In genomic region chr2:206257345-206257744, GRCh38 we compare ENCODE assay signal across 15 cellular contexts. TPM values are rescaled to one million over a fixed set of nuclear protein-coding genes. Genes with fewer than 3 reads are reported as not detected.
DNase-seq lines count a peak whose midpoint lies in the region; ATAC-seq and TF ChIP-seq lines count a peak whose summit lies in the region.
"Had no signal": no experiment of that assay in that cellular context is flagged by ENCODE, and none has a peak within 500 bp of the region (broad histone marks: within the 10 kb centered on the region; RNA-seq: fewer than 3 reads in every experiment).

No MANE protein-coding gene starts in this region.

- H4K12ac ChIP-seq in trophoblast cell (ENCODE audit: low read depth, low read length), result no peak overlapping the region

- H3K36me3 ChIP-seq in IMR-90 (ENCODE audit: control insufficient read depth, insufficient read depth, low read length) (no peaks in the 10 kb centered on the region), OCI-LY7 (ENCODE audit: insufficient read depth, low read length) (no peaks in the 10 kb centered on the region), esophagus muscularis mucosa (no peaks in the 10 kb centered on the region), trophoblast cell (ENCODE audit: control insufficient read depth in 1 of 2, insufficient read depth in 2 of 2, low read length in 2 of 2) (no peaks in the 10 kb centered on the region), SK-N-SH (replicated peaks in 1 of 2; ENCODE audit: control insufficient read depth in 1 of 2, insufficient read depth in 2 of 2, low read length in 1 of 2) (no peaks in the 10 kb centered on the region)
- H3K36me3 ChIP-seq: HAP-1 had no signal

- H2AK9ac ChIP-seq in IMR-90 (replicated peaks; ENCODE audit: low read depth, low read length, poor library complexity), result no peak overlapping the region

- no peak overlapping the region for H2BK120ac ChIP-seq in IMR-90 (ENCODE audit: low read depth, low read length)
- H2BK120ac ChIP-seq in trophoblast cell (ENCODE audit: insufficient read depth, low read length, poor library complexity), result no peak overlapping the region

- H3K14ac ChIP-seq in IMR-90 (replicated peaks; ENCODE audit: low read depth, low read length) (no peak overlapping the region), trophoblast cell (ENCODE audit: low read length) (no peak overlapping the region)

- H2BK20ac ChIP-seq in IMR-90 (ENCODE audit: low read depth, low read length), result no peak overlapping the region

- H3K9me3 ChIP-seq in IMR-90 (ENCODE audit: control insufficient read depth, insufficient read depth, low read length) (no peaks in the 10 kb centered on the region), OCI-LY7 (ENCODE audit: low read length) (no peaks in the 10 kb centered on the region), esophagus muscularis mucosa (no peaks in the 10 kb centered on the region), trophoblast cell (ENCODE audit: insufficient read depth, low read depth, low read length) (peaks cover 3% of the 10 kb centered on the region), SK-N-SH (no peaks in the 10 kb centered on the region)
- H3K9me3 ChIP-seq: HAP-1 had no signal

- H3K27ac ChIP-seq in IMR-90 (ENCODE audit: insufficient read depth, low read length) (no peak overlapping the region), OCI-LY7 (ENCODE audit: low read depth, low read length, poor library complexity, severe bottlenecking) (no peak overlapping the region), esophagus muscularis mucosa (replicated peaks in 1 of 4) (no peak overlapping the region), trophoblast cell (ENCODE audit: low read depth, low read length) (no peak overlapping the region), SK-N-SH (ENCODE audit: low read depth in 2 of 2, low read length in 1 of 2) (no peak overlapping the region)
- H3K27ac ChIP-seq: A549 had no signal

- H3K9me2 ChIP-seq in OCI-LY7 (ENCODE audit: insufficient read depth, low read length), result no peaks in the 10 kb centered on the region
- no peaks in the 10 kb centered on the region for H3K9me2 ChIP-seq in SK-N-SH

- TF ChIP-seq CTCF in IMR-90 (conservative IDR thresholded peaks at IDR 0.05; ENCODE audit: low read depth, low read length) (no peak), OCI-LY7 (conservative IDR thresholded peaks at IDR 0.05; ENCODE audit: low read length) (no peak), esophagus muscularis mucosa (IDR thresholded peaks at IDR 0.05) (no peak), SK-N-SH (IDR thresholded peaks at IDR 0.05) (no peak)

- H4K91ac ChIP-seq in IMR-90 (ENCODE audit: insufficient read depth, low read depth, low read length) (no peak overlapping the region), trophoblast cell (ENCODE audit: low read depth, low read length) (no peak overlapping the region)

- H3K4me1 ChIP-seq in IMR-90 (ENCODE audit: control insufficient read depth, insufficient read depth, low read length) (no peaks in the 10 kb centered on the region), OCI-LY7 (ENCODE audit: insufficient read depth, low read length, poor library complexity, severe bottlenecking) (peaks cover 19% of the 10 kb centered on the region), esophagus muscularis mucosa (no peaks in the 10 kb centered on the region), trophoblast cell (ENCODE audit: control insufficient read depth in 1 of 2, insufficient read depth in 2 of 2, low read length in 2 of 2) (no peaks in the 10 kb centered on the region), SK-N-SH (ENCODE audit: control insufficient read depth in 1 of 2, insufficient read depth in 2 of 2, low read depth in 1 of 2, low read length in 1 of 2) (no peaks in the 10 kb centered on the region; a peak in 1 of 4 replicates)
- H3K4me1 ChIP-seq: A549 had no signal

- H3K56ac ChIP-seq in IMR-90 (ENCODE audit: extremely low read depth, insufficient read depth, low read length), result no peak overlapping the region

- H2AK5ac ChIP-seq in IMR-90 (ENCODE audit: low read depth, low read length), result no peak overlapping the region
- no peak overlapping the region for H2AK5ac ChIP-seq in trophoblast cell (ENCODE audit: low read length)

- H2BK5ac ChIP-seq in IMR-90 (ENCODE audit: low read depth, low read length, poor library complexity, severe bottlenecking) (no peak overlapping the region), trophoblast cell (ENCODE audit: low read depth, low read length, poor library complexity) (no peak overlapping the region)

- DNase-seq in IMR-90 (no peak), OCI-LY7 (ENCODE audit: low spot score) (no peak), esophagus muscularis mucosa (ENCODE audit: extremely low spot score) (peak; percentile 62), trophoblast cell (no peak), AG20443 (ENCODE audit: low spot score) (no peak), T1000 (lab: John Stamatoyannopoulos, UW) (no peak), SK-N-SH (no peak)
- DNase-seq: CD8-positive, alpha-beta T cell; COR-L47; DMS153; DMS79 treated with DMSO at 0.1 percent for 48 hours; EL; GOT3 had no signal

- H3K79me2 ChIP-seq in OCI-LY7 (ENCODE audit: insufficient read depth, low read depth, low read length), result no peaks in the 10 kb centered on the region
- no peaks in the 10 kb centered on the region for H3K79me2 ChIP-seq in trophoblast cell (ENCODE audit: control insufficient read depth, insufficient read depth, low read length, poor library complexity)
- H3K79me2 ChIP-seq in SK-N-SH (ENCODE audit: insufficient read depth), result no peaks in the 10 kb centered on the region

- no peak for ATAC-seq in IMR-90 (ENCODE audit: low read depth)
- ATAC-seq: CD8-positive, alpha-beta T cell had no signal

- peak overlapping the region; percentile 45 for H2AFZ ChIP-seq in IMR-90 (replicated peaks; ENCODE audit: low read length, poor library complexity)
- H2AFZ ChIP-seq in OCI-LY7 (ENCODE audit: low read length), result peak overlapping the region; percentile 18; the same call in 1 of the 2 replicates
- H2AFZ ChIP-seq in trophoblast cell (ENCODE audit: insufficient read depth, low read length, poor library complexity), result no peak overlapping the region
- no peak overlapping the region for H2AFZ ChIP-seq in SK-N-SH (ENCODE audit: low read depth)

- H4K20me1 ChIP-seq in IMR-90 (ENCODE audit: insufficient read depth, low read length), result no peaks in the 10 kb centered on the region
- no peaks in the 10 kb centered on the region for H4K20me1 ChIP-seq in OCI-LY7 (ENCODE audit: insufficient read depth, low read length)
- no peaks in the 10 kb centered on the region for H4K20me1 ChIP-seq in SK-N-SH (ENCODE audit: insufficient read depth)

- no peaks in the 10 kb centered on the region for H3K9me1 ChIP-seq in IMR-90 (ENCODE audit: insufficient read depth, low read length)

- H3K9ac ChIP-seq in IMR-90 (ENCODE audit: low read depth, low read length), result no peak overlapping the region
- no peak overlapping the region for H3K9ac ChIP-seq in trophoblast cell (ENCODE audit: low read length)
- no peak overlapping the region for H3K9ac ChIP-seq in SK-N-SH

- H3K4ac ChIP-seq in IMR-90 (ENCODE audit: low read depth, low read length), result no peak overlapping the region
- no peak overlapping the region for H3K4ac ChIP-seq in trophoblast cell (ENCODE audit: low read depth, low read length)

- no peak overlapping the region for H3K4me3 ChIP-seq in IMR-90 (ENCODE audit: insufficient read depth, low read depth, low read length)
- H3K4me3 ChIP-seq in OCI-LY7 (ENCODE audit: low read depth, low read length, poor library complexity, severe bottlenecking), result no peak overlapping the region
- no peak overlapping the region for H3K4me3 ChIP-seq in esophagus muscularis mucosa
- peak overlapping the region; percentile 4 for H3K4me3 ChIP-seq in trophoblast cell (ENCODE audit: low read depth, low read length)
- H3K4me3 ChIP-seq in SK-N-SH (ENCODE audit: low read depth in 2 of 2, low read length in 1 of 2), result no peak overlapping the region
- H3K4me3 ChIP-seq: A549, HAP-1 had no signal

- no peak overlapping the region for H4K5ac ChIP-seq in IMR-90 (ENCODE audit: low read depth, low read length)

- no peak overlapping the region for H2BK12ac ChIP-seq in trophoblast cell (ENCODE audit: low read length)

- no peak for TF ChIP-seq RAD21 in IMR-90 (IDR thresholded peaks at IDR 0.05; ENCODE audit: low read length)
- TF ChIP-seq RAD21 in SK-N-SH (IDR thresholded peaks at IDR 0.05; ENCODE audit: low read length), result no peak

- H3K23ac ChIP-seq in IMR-90 (ENCODE audit: low read depth, low read length), result no peak overlapping the region
- H3K23ac ChIP-seq in trophoblast cell (ENCODE audit: low read length), result no peak overlapping the region

- BruUV-seq in IMR-90 (replicated peaks; lab: Mats Ljungman, UMichigan) (no TSS peak), OCI-LY7 (replicated peaks; lab: Mats Ljungman, UMichigan) (no TSS peak)

- H3F3A ChIP-seq in SK-N-SH (replicated peaks; ENCODE audit: insufficient read depth), result no peaks in the 10 kb centered on the region

- CTCF ChIA-PET in IMR-90 (lab: Yijun Ruan, JAX), result interaction anchor here (0.6 kb wide), 1 partner anchor 161 kb away, joined by 3 read pairs; no protein-coding TSS in a partner anchor
- CTCF ChIA-PET in OCI-LY7 (lab: Charles Lee; ENCODE audit: unreplicated experiment), result interaction anchor here (1.3 kb wide), 1 partner anchor 13 kb away, joined by 3 read pairs; no protein-coding TSS in a partner anchor
- CTCF ChIA-PET in SK-N-SH (lab: Yijun Ruan, JAX), result interaction anchor here (1.1 kb wide), 1 partner anchor 93 kb away, joined by 3 read pairs; no protein-coding TSS in a partner anchor

- no peak overlapping the region for H3K4me2 ChIP-seq in IMR-90 (ENCODE audit: low read depth, low read length)
- no peak overlapping the region for H3K4me2 ChIP-seq in OCI-LY7 (ENCODE audit: low read length)
- H3K4me2 ChIP-seq in trophoblast cell (ENCODE audit: low read length), result no peak overlapping the region
- no peak overlapping the region for H3K4me2 ChIP-seq in SK-N-SH
- H3K4me2 ChIP-seq: A549 had no signal

- no peak for TF ChIP-seq EP300 in esophagus muscularis mucosa (IDR thresholded peaks at IDR 0.05)
- TF ChIP-seq EP300 in SK-N-SH (IDR thresholded peaks at IDR 0.05; ENCODE audit: borderline replicate concordance in 1 of 2, low read depth in 1 of 2, low read length in 1 of 2), result no peak

- H3K27me3 ChIP-seq in IMR-90 (ENCODE audit: control insufficient read depth, insufficient read depth, low read length), result peaks cover 46% of the 10 kb centered on the region
- H3K27me3 ChIP-seq in esophagus muscularis mucosa, result peaks cover 0 to 100% (median 34%) of the 10 kb centered on the region in 4 donors
- H3K27me3 ChIP-seq in trophoblast cell (ENCODE audit: insufficient read depth, low read length), result peaks cover 36% of the 10 kb centered on the region
- H3K27me3 ChIP-seq in SK-N-SH (ENCODE audit: insufficient read depth), result peaks cover 18% of the 10 kb centered on the region; the same call in 1 of the 2 replicates

- dilution Hi-C loops in IMR-90 (cut with HindIII; ENCODE audit: low sequenced_read_pairs, unreplicated experiment), result no loop called here

- no peak overlapping the region for H3K18ac ChIP-seq in IMR-90 (ENCODE audit: low read depth, low read length)
- H3K18ac ChIP-seq in trophoblast cell (ENCODE audit: low read length), result no peak overlapping the region

- TF ChIP-seq POLR2A in IMR-90 (IDR thresholded peaks at IDR 0.05; ENCODE audit: low read depth, low read length) (no peak), esophagus muscularis mucosa (IDR thresholded peaks at IDR 0.05; ENCODE audit: low read depth) (no peak)

- H3K79me1 ChIP-seq in IMR-90 (ENCODE audit: low read depth in 1 of 2, low read length in 2 of 2) (no peaks in the 10 kb centered on the region), trophoblast cell (ENCODE audit: low read length) (no peaks in the 10 kb centered on the region)

- intact Hi-C loops in IMR-90 (cut with micrococcal nuclease), result no loop called here
- intact Hi-C loops in OCI-LY7 (cut with micrococcal nuclease; ENCODE audit: unreplicated experiment), result no loop called here
- intact Hi-C loops in esophagus muscularis mucosa (cut with DNase I), result no loop called here

- H4K8ac ChIP-seq in IMR-90 (ENCODE audit: low read depth in 2 of 2, low read length in 2 of 2) (no peak overlapping the region), trophoblast cell (ENCODE audit: low read depth, low read length) (no peak overlapping the region)

- 47% methylated on average over 8 of the region's 14 CpGs; no CpG with 5 or more reads in 1 of the 2 experiments for WGBS in IMR-90 (ENCODE audit: extremely low coverage in 2 of 2, insufficient read length in 1 of 2), 2 experiments
- 45% methylated on average over 12 of the region's 14 CpGs for WGBS in esophagus muscularis mucosa
- no CpG with 5 or more reads among the region's 14 CpGs for WGBS in trophoblast cell (ENCODE audit: extremely low coverage, insufficient coverage, insufficient read length)
- WGBS in SK-N-SH (ENCODE audit: low lambda C conversion rate), result 49% methylated on average over 13 of the region's 14 CpGs

- POLR2A ChIA-PET in IMR-90 (lab: Charles Lee; ENCODE audit: unreplicated experiment) (no interaction called here), OCI-LY7 (lab: Charles Lee) (interaction anchor here (0.6 to 0.8 kb wide), 3 partner anchors 13 to 174 kb away, joined by 3 read pairs; no protein-coding TSS in a partner anchor), SK-N-SH (lab: Yijun Ruan, JAX) (no interaction called here)

- no peak overlapping the region for H2BK15ac ChIP-seq in IMR-90 (ENCODE audit: low read depth, low read length)

- in situ Hi-C loops in IMR-90 (cut with MboI; ENCODE audit: low sequenced_read_pairs), result no loop called here

RNA-seq across cellular contexts. Expression of gene ZDBF2, which starts 17.1 kb away (rescaled TPM):
- total RNA-seq in IMR-90 (2012; rRNA removed) (10.2 and 16.7 TPM in 2 replicates), OCI-LY7 (2022) (37.0 and 44.3 TPM in 2 replicates), esophagus muscularis mucosa (10 to 100 TPM; 10.6 to 14.0 (median 12.1) TPM)
- polyA plus RNA-seq in IMR-90 (2012; rRNA removed) (1.3 and 1.9 TPM in 2 replicates), SK-N-SH (2012; rRNA removed) (1.4 and 1.9 TPM in 2 replicates)
- polyA plus RNA-seq in IMR-90 (2012; cell fraction: cytosol; rRNA removed), result 0.21 and 0.27 TPM in 2 replicates
- polyA plus RNA-seq in IMR-90 (2012; cell fraction: nucleus; rRNA removed; ENCODE audit: low replicate concordance), result 0.41 and 4.7 TPM in 2 replicates
- total RNA-seq in OCI-LY7 (2014; rRNA removed; shearing (Covaris generic)), result 13.9 and 14.0 TPM in 2 replicates
- polyA plus RNA-seq in trophoblast cell (2013), result 3.1 and 3.3 TPM in 2 replicates
- 1.6 and 1.8 TPM in 2 replicates for polyA plus RNA-seq in SK-N-SH (2012; cell fraction: cytosol; rRNA removed)
- polyA plus RNA-seq in SK-N-SH (2012; cell fraction: nucleus; rRNA removed), result 2.2 and 4.7 TPM in 2 replicates

Comparison
In these comparisons a context has a peak if more than half of its experiments do, and no peak if none do; other contexts are left out.
1. H2AFZ ChIP-seq: peak in IMR-90 (single experiment) and OCI-LY7 (single experiment); none in trophoblast cell (single experiment) and SK-N-SH (single experiment).